ENCODE assay signal across 14 cellular contexts in the genomic region with DNA sequence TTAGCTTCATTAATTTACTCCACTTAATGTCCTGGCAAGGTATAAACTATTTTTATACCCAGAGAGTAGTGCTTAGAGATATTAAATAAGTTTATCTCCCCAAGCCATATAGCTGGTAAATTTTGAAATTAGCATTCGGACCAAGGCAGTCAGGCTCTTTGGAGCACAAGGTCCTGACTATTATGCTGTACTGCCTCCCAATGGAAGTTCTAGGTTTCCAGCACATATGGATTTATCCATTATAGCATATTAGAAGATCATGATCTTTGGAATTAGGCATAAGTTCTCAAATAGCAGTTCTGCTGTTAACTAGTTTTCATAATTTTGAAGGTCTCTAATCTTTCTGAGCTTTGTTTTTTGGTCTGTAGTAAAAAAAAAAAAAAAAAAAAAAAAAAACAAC.
A peak's percentile ranks its signal among the peaks of the same experiment; 100 is the strongest.
DNase-seq lines count a peak whose midpoint lies in the region; ATAC-seq, FAIRE-seq and TF ChIP-seq lines count a peak whose summit lies in the region.
"Had no signal": no experiment of that assay in that cellular context is flagged by ENCODE, and none has a peak within 500 bp of the region (broad histone marks: within the 10 kb centered on the region; RNA-seq: fewer than 3 reads in every experiment).

No MANE protein-coding gene starts in this region.

- no peak for TF ChIP-seq POLR2A in GM12878 (IDR thresholded peaks at IDR 0.05; ENCODE audit: low read depth, low read length)

- H3K27ac ChIP-seq in GM12878 (ENCODE audit: control insufficient read depth, insufficient read depth), result no peak overlapping the region
- H3K27ac ChIP-seq: epithelial cell of prostate had no signal

- POLR2A ChIA-PET in GM12878 (lab: Charles Lee), result no interaction called here

- in situ Hi-C loops in GM12878 (cut with MboI), result no loop called here

- H3K4me3 ChIP-seq in GM12878, result no peak overlapping the region

- SMC1A ChIA-PET in GM12878 (lab: Charles Lee; ENCODE audit: uncharacterized antibody, unreplicated experiment), result interaction anchor here (1.1 kb wide), 1 partner anchor 10 kb away, joined by 5 read pairs; no protein-coding TSS in a partner anchor

- no peak for TF ChIP-seq EP300 in GM12878 (IDR thresholded peaks at IDR 0.05; ENCODE audit: borderline replicate concordance in 1 of 2, control insufficient read depth in 1 of 2, low read depth in 2 of 2, low read length in 2 of 2)

- no peaks in the 10 kb centered on the region for H3K79me2 ChIP-seq in GM12878 (ENCODE audit: control insufficient read depth, insufficient read depth, low read length)

- RAD21 ChIA-PET in GM12878 (lab: Charles Lee; ENCODE audit: unreplicated experiment), result no interaction called here

- 47% methylated on average over 1 of the region's 1 CpG for WGBS in GM12878 (ENCODE audit: insufficient coverage, insufficient replicate concordance, low lambda C conversion rate, missing lambda C conversion rate)

- no peak for FAIRE-seq in GM12878 (lab: Jason Lieb, UNC)
- FAIRE-seq: TTC549 had no signal

- intact Hi-C loops in GM12878 (cut with micrococcal nuclease; ENCODE audit: unreplicated experiment), result no loop called here

- 0 out of 2 replicates have a peak, but pooled peaks have one; percentile 5 for TF ChIP-seq RAD21 in GM12878 (IDR thresholded peaks at IDR 0.05; ENCODE audit: insufficient read depth, low read depth, low read length)

- no peaks in the 10 kb centered on the region for H4K20me1 ChIP-seq in GM12878 (ENCODE audit: control insufficient read depth, insufficient read depth)

- no peaks in the 10 kb centered on the region for H3K9me3 ChIP-seq in GM12878 (replicated peaks; ENCODE audit: control insufficient read depth, insufficient read depth, low read length)
- H3K9me3 ChIP-seq: Caco-2 had no signal

- no TSS peak for BruUV-seq in GM12878 (replicated peaks; lab: Mats Ljungman, UMichigan)

- TF ChIP-seq CTCF in GM12878 (IDR thresholded peaks at IDR 0.05 in 2 of 3, conservative IDR thresholded peaks at IDR 0.05 in 1 of 3; ENCODE audit: control insufficient read depth in 2 of 3, extremely low read depth in 1 of 3, insufficient read depth in 1 of 3, low read depth in 3 of 3, low read length in 3 of 3), result peak in 1 of 3 experiments; percentile 19; a peak in 1 of 6 replicates

- no peak overlapping the region for H3K9ac ChIP-seq in GM12878 (ENCODE audit: control insufficient read depth, insufficient read depth, low read length)

- no peaks in the 10 kb centered on the region for H3K27me3 ChIP-seq in GM12878 (replicated peaks in 1 of 2; ENCODE audit: control insufficient read depth in 2 of 2, insufficient read depth in 2 of 2, low read length in 1 of 2)

- ATAC-seq in GM12878, result no peak
- ATAC-seq in GM18868 (IDR thresholded peaks at IDR 0.05; ENCODE audit: unreplicated experiment), result no peak
- ATAC-seq: stimulated activated memory B cell treated with anti-CD40 and anti-IgM and Interleukin-4, amounts not matched to agents 10 μg/mL and 1 μg/mL and 100 μg/mL, for 72 hours had no signal

- no peak overlapping the region for H3K4me2 ChIP-seq in GM12878 (ENCODE audit: control insufficient read depth, insufficient read depth)

- no peaks in the 10 kb centered on the region for H3K4me1 ChIP-seq in GM12878 (ENCODE audit: control insufficient read depth, insufficient read depth, low read length)
- H3K4me1 ChIP-seq: Caco-2 had no signal

- CTCF ChIA-PET in GM12878 (lab: Yijun Ruan, JAX), result interaction anchor here (0.9 to 1.7 kb wide), 2 partner anchors 17 to 830 kb away, joined by 3 to 4 read pairs; no protein-coding TSS in a partner anchor

- H2AFZ ChIP-seq in GM12878 (ENCODE audit: control insufficient read depth, low read depth, low read length), result no peak overlapping the region

- DNase-seq in DMS53 treated with DMSO at 0.1 percent for 48 hours (lab: John Stamatoyannopoulos, UW; ENCODE audit: unreplicated experiment) (peak; percentile 18), NCI-H146 treated with DMSO at 0.1 percent for 48 hours (lab: John Stamatoyannopoulos, UW; ENCODE audit: unreplicated experiment) (peak; percentile 7), GM12878 (ENCODE audit: low read depth, low spot score) (no peak), midbrain (lab: John Stamatoyannopoulos, UW) (peak; percentile 35), NCI-H1930 (lab: John Stamatoyannopoulos, UW) (no peak), SIG-M5 (lab: John Stamatoyannopoulos, UW) (no peak)
- no peak for DNase-seq in effector CD8-positive, alpha-beta T cell (lab: John Stamatoyannopoulos, UW)
- DNase-seq: aorta, Caco-2, naive B cell had no signal

- no peaks in the 10 kb centered on the region for H3K36me3 ChIP-seq in GM12878 (ENCODE audit: control insufficient read depth in 2 of 2, insufficient read depth in 2 of 2, low read length in 1 of 2)

TF ChIP-seq in GM12878, 131 proteins besides CTCF, POLR2A, EP300 and RAD21:
- TF ChIP-seq NR2C2 (IDR thresholded peaks at IDR 0.05; ENCODE audit: borderline replicate concordance, control insufficient read depth, insufficient read length, low read depth), result no peak
- TF ChIP-seq HDAC6 (IDR thresholded peaks at IDR 0.05; ENCODE audit: unreplicated experiment), result no peak
- TF ChIP-seq IKZF1 (conservative IDR thresholded peaks at IDR 0.05), result no peak

Comparison
In these comparisons a context has a peak if more than half of its experiments do, and no peak if none do; other contexts are left out.
1. DNase-seq: peak in DMS53 treated with DMSO at 0.1 percent for 48 hours (single experiment), NCI-H146 treated with DMSO at 0.1 percent for 48 hours (single experiment) and midbrain (single experiment); none in GM12878 (single experiment), NCI-H1930 (0 of 2), effector CD8-positive, alpha-beta T cell (single experiment) and SIG-M5 (single experiment).